ENCODE assay signal across 9 cellular contexts in the genomic region with DNA sequence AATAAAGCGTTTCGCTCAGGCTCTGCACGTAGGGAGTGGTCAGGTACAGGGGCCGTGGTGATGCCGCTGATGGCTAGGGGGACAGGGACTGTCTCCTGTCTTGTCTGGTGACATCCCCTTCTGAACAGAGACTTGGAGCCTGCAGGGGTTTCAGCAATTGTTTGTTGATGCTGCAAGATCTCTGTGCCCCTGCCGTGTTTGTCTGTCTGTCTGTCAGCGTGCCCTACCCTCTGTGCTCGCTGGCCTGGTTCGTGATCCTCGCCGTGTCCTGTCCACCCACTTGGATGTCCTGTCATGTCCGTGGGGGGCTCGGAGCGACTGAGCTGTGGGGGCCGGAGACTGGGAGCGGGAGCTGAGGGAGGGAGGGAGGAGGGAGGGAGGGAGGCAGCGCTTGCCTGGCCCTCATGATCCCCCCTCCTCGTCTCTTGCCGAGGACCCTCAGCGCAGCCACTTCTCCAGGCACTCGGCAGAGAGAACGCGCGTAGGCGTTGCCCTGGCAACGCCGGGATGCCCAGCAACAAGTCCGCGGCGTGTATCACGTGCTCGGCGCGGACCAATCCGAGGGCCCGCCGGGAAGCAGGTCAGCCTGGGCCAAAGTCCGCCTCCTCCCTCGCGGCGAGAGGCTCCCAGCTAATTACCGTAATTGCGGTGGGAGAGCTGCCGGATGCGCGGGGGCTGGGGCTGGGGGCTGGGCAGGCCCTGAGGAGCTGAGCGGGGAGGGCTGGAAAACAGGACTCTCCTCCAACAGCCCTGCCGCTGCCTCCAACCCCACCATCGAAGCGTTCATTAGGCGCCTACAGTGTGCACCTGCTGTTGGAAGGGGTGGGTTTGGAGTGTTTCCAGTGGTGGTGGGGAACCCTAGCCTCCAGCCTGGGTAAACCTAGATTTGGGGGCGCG. TPM values are rescaled to one million over a fixed set of nuclear protein-coding genes. Genes with fewer than 3 reads are reported as not detected.
DNase-seq lines count a peak whose midpoint lies in the region; ATAC-seq, FAIRE-seq and TF ChIP-seq lines count a peak whose summit lies in the region.
"Had no signal": no experiment of that assay in that cellular context is flagged by ENCODE, and none has a peak within 500 bp of the region (broad histone marks: within the 10 kb centered on the region; RNA-seq: fewer than 3 reads in every experiment).

No MANE protein-coding gene starts in this region.

- H3K4me3 ChIP-seq in HUES64 (ENCODE audit: low read length) (peak overlapping the region; percentile 48), OCI-LY1 (ENCODE audit: low read depth, low read length, poor library complexity, severe bottlenecking) (peak overlapping the region; percentile 14), epithelial cell of esophagus (ENCODE audit: low read length) (no peak overlapping the region), mesodermal cell (ENCODE audit: extremely low read depth, insufficient read depth, low read length, poor library complexity, severe bottlenecking) (peak overlapping the region; percentile 25)

- H4K20me1 ChIP-seq in OCI-LY1 (ENCODE audit: insufficient read depth, low read length): no peaks in the 10 kb centered on the region

- H3K36me3 ChIP-seq in HUES64 (ENCODE audit: insufficient read depth, low read length) (no peaks in the 10 kb centered on the region), OCI-LY1 (ENCODE audit: insufficient read depth, low read length) (no peaks in the 10 kb centered on the region), mesodermal cell (ENCODE audit: control insufficient read depth, insufficient read depth, low read length) (no peaks in the 10 kb centered on the region)
- H3K36me3 ChIP-seq: neutrophil had no signal

- H3K9me3 ChIP-seq in HUES64 (ENCODE audit: insufficient read depth, low read depth, low read length) (no peaks in the 10 kb centered on the region), OCI-LY1 (ENCODE audit: low read length) (no peaks in the 10 kb centered on the region), mesodermal cell (ENCODE audit: control insufficient read depth, low read length) (no peaks in the 10 kb centered on the region)
- H3K9me3 ChIP-seq: neutrophil had no signal

- peak; percentile 70 for DNase-seq in activated T-cell treated with anti-CD3 and anti-CD28 coated beads for 48 hours (ENCODE audit: low read depth)
- DNase-seq in epithelial cell of esophagus (ENCODE audit: low read depth): peak; percentile 84
- DNase-seq in stimulated activated CD8-positive, alpha-beta memory T cell treated with anti-CD3 and anti-CD28 coated beads, Interleukin-12 subunit alpha, Interleukin-12 subunit beta, amount 100 ng/mL, for 4 hours (ENCODE audit: low read depth): peak; percentile 28

- no peak overlapping the region for H3K27ac ChIP-seq in HUES64 (ENCODE audit: low read depth, low read length)
- no peak overlapping the region for H3K27ac ChIP-seq in OCI-LY1 (ENCODE audit: low read depth, low read length, poor library complexity, severe bottlenecking)
- no peak overlapping the region for H3K27ac ChIP-seq in mesodermal cell (ENCODE audit: low read depth, low read length, severe bottlenecking)
- H3K27ac ChIP-seq: neutrophil had no signal

- peaks cover 13% of the 10 kb centered on the region; the same call in 1 of the 2 replicates for H3K27me3 ChIP-seq in HUES64 (ENCODE audit: insufficient read depth, low read length)
- H3K27me3 ChIP-seq in OCI-LY1 (ENCODE audit: insufficient read depth, low read length): peaks cover 3% of the 10 kb centered on the region; the same call in 1 of the 2 replicates

- no peaks in the 10 kb centered on the region for H3K9me2 ChIP-seq in OCI-LY1 (ENCODE audit: low read depth, low read length)

- H3K79me2 ChIP-seq in OCI-LY1 (ENCODE audit: insufficient read depth, low read length): no peaks in the 10 kb centered on the region

- no peaks in the 10 kb centered on the region for H3F3A ChIP-seq in OCI-LY1 (ENCODE audit: insufficient read depth, low read length)

- H2AFZ ChIP-seq in OCI-LY1 (ENCODE audit: low read length): no peak overlapping the region

- FAIRE-seq in G401.6 (lab: Jason Lieb, UNC): peak; percentile 80

- TF ChIP-seq CTCF in OCI-LY1 (IDR thresholded peaks at IDR 0.05; ENCODE audit: low read length) (no peak), epithelial cell of esophagus (IDR thresholded peaks at IDR 0.05; ENCODE audit: insufficient read depth, low read depth, low read length, missing control alignments) (no peak)

- WGBS in HUES64: 6% methylated on average over 49 of the region's 53 CpGs
- WGBS in mesodermal cell (ENCODE audit: insufficient coverage in 2 of 2), 2 experiments: 3 to 8% methylated on average over 27 to 36 of the region's 53 CpGs

- no peak for ATAC-seq in HG02852 (IDR thresholded peaks at IDR 0.05; ENCODE audit: unreplicated experiment)

- H3K9ac ChIP-seq in HUES64 (ENCODE audit: low read depth, low read length) (no peak overlapping the region), OCI-LY1 (ENCODE audit: low read length) (no peak overlapping the region)

- H3K4me1 ChIP-seq in HUES64 (ENCODE audit: insufficient read depth, low read length): no peaks in the 10 kb centered on the region
- H3K4me1 ChIP-seq in OCI-LY1 (ENCODE audit: insufficient read depth, low read length, severe bottlenecking): peaks cover 8% of the 10 kb centered on the region
- peaks cover 3% of the 10 kb centered on the region for H3K4me1 ChIP-seq in mesodermal cell (ENCODE audit: control insufficient read depth, insufficient read depth, low read length, poor library complexity, severe bottlenecking)

- peak overlapping the region; percentile 47; the same call in 1 of the 2 replicates for H3K4me2 ChIP-seq in OCI-LY1 (ENCODE audit: low read length)

RNA-seq across cellular contexts. Expression of gene FEM1A, which starts 31.9 kb away (rescaled TPM):
- 8.4 TPM for polyA plus RNA-seq in HUES64 (2013, experiment 1 of 2)
- 8.4 TPM for polyA plus RNA-seq in HUES64 (2013, experiment 2 of 2)
- 6.3 TPM for polyA plus RNA-seq in mesodermal cell (2013, experiment 1 of 2)
- polyA plus RNA-seq in mesodermal cell (2013, experiment 2 of 2): 5.4 TPM

RNA-seq across cellular contexts. Expression of gene DPP9, which starts 36.0 kb away (rescaled TPM):
- 19.1 TPM for polyA plus RNA-seq in HUES64 (2013, experiment 1 of 2)
- 16.9 TPM for polyA plus RNA-seq in HUES64 (2013, experiment 2 of 2)
- polyA plus RNA-seq in mesodermal cell (2013, experiment 1 of 2): 28.0 TPM
- polyA plus RNA-seq in mesodermal cell (2013, experiment 2 of 2): 20.1 TPM

Comparison
In these comparisons a context has a peak if more than half of its experiments do, and no peak if none do; other contexts are left out.
1. DNase-seq: peak in every context shown above with its lines; median percentile 84 in epithelial cell of esophagus; 70 in activated T-cell treated with anti-CD3 and anti-CD28 coated beads for 48 hours; 28 in stimulated activated CD8-positive, alpha-beta memory T cell treated with anti-CD3 and anti-CD28 coated beads, Interleukin-12 subunit alpha, Interleukin-12 subunit beta, amount 100 ng/mL, for 4 hours.